Comparison of ENCODE assay signal across 15 cellular contexts in the genomic region with DNA sequence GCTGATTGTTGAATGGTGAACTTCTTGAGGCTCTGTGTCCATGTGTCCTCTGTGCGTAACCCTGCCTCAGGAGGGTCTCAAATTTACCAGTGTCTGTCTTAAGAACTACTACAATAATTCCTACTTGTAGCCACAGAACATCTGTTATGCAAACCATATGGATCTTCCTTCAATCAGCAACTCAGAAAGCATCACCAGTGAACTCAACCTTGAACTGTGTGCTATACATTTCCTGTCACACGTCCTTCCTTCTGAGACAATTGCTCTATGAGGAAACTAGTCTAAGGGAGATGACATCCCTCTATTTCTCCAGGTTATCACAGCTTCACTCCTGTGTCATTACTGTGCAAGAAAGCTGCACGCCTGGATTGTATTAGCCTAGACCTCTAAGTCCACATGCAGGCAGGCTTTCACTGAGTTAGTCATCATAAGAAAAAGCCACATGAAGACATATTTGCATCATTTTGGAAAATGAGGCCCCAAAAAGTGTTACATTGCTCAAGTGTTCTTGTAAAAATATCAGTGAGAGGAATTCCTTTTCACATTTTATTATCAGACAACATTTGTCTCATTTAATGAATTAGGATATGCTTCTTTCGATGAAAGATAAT.
"Had no signal": no experiment of that assay in that cellular context is flagged by ENCODE, and none has a peak within 500 bp of the region (broad histone marks: within the 10 kb centered on the region; RNA-seq: fewer than 3 reads in every experiment).

No MANE protein-coding gene starts in this region.

- H3K27me3 Mint-ChIP-seq: activated naive CD8-positive, alpha-beta T cell treated with anti-CD3 and anti-CD28 coated beads, Interleukin-2, amount 50 U/mL, for 24 hours; naive thymus-derived CD4-positive, alpha-beta T cell had no signal

- ATAC-seq: activated naive CD8-positive, alpha-beta T cell treated with anti-CD3 and anti-CD28 coated beads, Interleukin-2, amount 50 U/mL, for 24 hours; gastroesophageal sphincter; left lung; naive thymus-derived CD4-positive, alpha-beta T cell; pancreas; stimulated activated effector memory CD8-positive, alpha-beta T cell treated with anti-CD3 and anti-CD28 coated beads, Interleukin-12 subunit alpha, Interleukin-12 subunit beta, amount 100 ng/mL, for 72 hours had no signal

- H3K9me3 Mint-ChIP-seq: activated naive CD8-positive, alpha-beta T cell treated with anti-CD3 and anti-CD28 coated beads, Interleukin-2, amount 50 U/mL, for 24 hours; T-helper 2 cell treated with Interferon-gamma antibody and Interleukin-4, amounts not matched to agents 5 μg/mL and 100 μg/mL, for 36 hours had no signal

- H3K36me3 Mint-ChIP-seq: stimulated activated effector memory CD8-positive, alpha-beta T cell treated with anti-CD3 and anti-CD28 coated beads, Interleukin-12 subunit alpha, Interleukin-12 subunit beta, amount 100 ng/mL, for 72 hours had no signal

- H3K79me2 ChIP-seq: hepatocyte had no signal

- FAIRE-seq: pancreas had no signal

- H3K4me3 ChIP-seq: ascending aorta, gastroesophageal sphincter, hepatocyte, left lung, pancreas, sigmoid colon, thyroid gland had no signal

- H3K4me1 Mint-ChIP-seq: stimulated activated effector memory CD8-positive, alpha-beta T cell treated with anti-CD3 and anti-CD28 coated beads, Interleukin-12 subunit alpha, Interleukin-12 subunit beta, amount 100 ng/mL, for 72 hours had no signal

- H3K36me3 ChIP-seq: ascending aorta, gastroesophageal sphincter, left lung, pancreas, sigmoid colon, thyroid gland had no signal

- H3K27me3 ChIP-seq: ascending aorta, gastroesophageal sphincter, hepatocyte, left lung, pancreas, sigmoid colon, thyroid gland had no signal

- H2AFZ ChIP-seq: hepatocyte had no signal

- H3K4me1 ChIP-seq: ascending aorta, gastroesophageal sphincter, left lung, pancreas, sigmoid colon, thyroid gland had no signal

- H3K9me3 ChIP-seq: ascending aorta, gastroesophageal sphincter, left lung, pancreas, sigmoid colon, thyroid gland had no signal

- H3K4me2 ChIP-seq: hepatocyte had no signal

- H3K27ac Mint-ChIP-seq: activated naive CD8-positive, alpha-beta T cell treated with anti-CD3 and anti-CD28 coated beads, Interleukin-2, amount 50 U/mL, for 24 hours; activated T-helper 1 cell treated with anti-CD3 and anti-CD28 coated beads, Interleukin-12 subunit alpha, Interleukin-12 subunit beta, Interleukin-2, Interleukin-4 antibody, amounts not matched to agents 30 ng/mL and 10 ng/mL and 1 ng/mL, durations not matched to agents 14 hours and 24 hours and 36 hours; naive thymus-derived CD4-positive, alpha-beta T cell; stimulated activated effector memory CD8-positive, alpha-beta T cell treated with anti-CD3 and anti-CD28 coated beads, Interleukin-12 subunit alpha, Interleukin-12 subunit beta, amount 100 ng/mL, for 72 hours; T-helper 2 cell treated with Interferon-gamma antibody and Interleukin-4, amounts not matched to agents 5 μg/mL and 100 μg/mL, for 36 hours had no signal

- H3K27ac ChIP-seq: ascending aorta, epithelial cell of prostate, gastroesophageal sphincter, hepatocyte, left lung, pancreas, sigmoid colon, thyroid gland had no signal

- H3K4me3 Mint-ChIP-seq: activated naive CD8-positive, alpha-beta T cell treated with anti-CD3 and anti-CD28 coated beads, Interleukin-2, amount 50 U/mL, for 24 hours; activated T-helper 1 cell treated with anti-CD3 and anti-CD28 coated beads, Interleukin-12 subunit alpha, Interleukin-12 subunit beta, Interleukin-2, Interleukin-4 antibody, amounts not matched to agents 30 ng/mL and 10 ng/mL and 1 ng/mL, durations not matched to agents 14 hours and 24 hours and 36 hours; naive thymus-derived CD4-positive, alpha-beta T cell; stimulated activated effector memory CD8-positive, alpha-beta T cell treated with anti-CD3 and anti-CD28 coated beads, Interleukin-12 subunit alpha, Interleukin-12 subunit beta, amount 100 ng/mL, for 72 hours; T-helper 2 cell treated with Interferon-gamma antibody and Interleukin-4, amounts not matched to agents 5 μg/mL and 100 μg/mL, for 36 hours had no signal

- DNase-seq: activated naive CD8-positive, alpha-beta T cell treated with anti-CD3 and anti-CD28 coated beads, Interleukin-2, amount 50 U/mL, for 24 hours; islet precursor cell; left lung; mammary epithelial cell; naive thymus-derived CD4-positive, alpha-beta T cell; pancreas; sigmoid colon; thyroid gland had no signal
